9 cellular contexts compared by ENCODE assay signal in genomic region chr22:43883012-43883661, GRCh38. TPM values are rescaled to one million over a fixed set of nuclear protein-coding genes. Genes with fewer than 3 reads are reported as not detected.
DNase-seq lines count a peak whose midpoint lies in the region; ATAC-seq, FAIRE-seq and TF ChIP-seq lines count a peak whose summit lies in the region.
"Had no signal": no experiment of that assay in that cellular context is flagged by ENCODE, and none has a peak within 500 bp of the region (broad histone marks: within the 10 kb centered on the region; RNA-seq: fewer than 3 reads in every experiment).

No MANE protein-coding gene starts in this region.

- POLR2A ChIA-PET in A549 (lab: Yijun Ruan, JAX) = interaction anchor here (0.5 to 1.0 kb wide), 2 partner anchors 63 to 713 kb away, joined by 3 read pairs; no protein-coding TSS in a partner anchor
- POLR2A ChIA-PET in GM10248 (lab: Yijun Ruan, JAX) = interaction anchor here (0.5 to 0.6 kb wide), 3 partner anchors 144 to 1992 kb away, joined by 3 to 4 read pairs (median 3); no protein-coding TSS in a partner anchor
- POLR2A ChIA-PET in HepG2 (lab: Yijun Ruan, JAX) = no interaction called here

- H3K9me3 Mint-ChIP-seq in stimulated activated naive CD8-positive, alpha-beta T cell treated with anti-CD3 and anti-CD28 coated beads, Interleukin-15, amount 100 ng/mL, for 72 hours = no peaks in the 10 kb centered on the region

- no peaks in the 10 kb centered on the region for H4K20me1 ChIP-seq in HepG2 (ENCODE audit: insufficient read depth, low read length)

- H3K4me3 Mint-ChIP-seq in stimulated activated naive CD8-positive, alpha-beta T cell treated with anti-CD3 and anti-CD28 coated beads, Interleukin-15, amount 100 ng/mL, for 72 hours = no peak overlapping the region

- no peaks in the 10 kb centered on the region for H3K79me2 ChIP-seq in HepG2 (ENCODE audit: insufficient read depth, low read length)

- DNase-seq in A549 (ENCODE audit: low read depth in 1 of 2, low spot score in 1 of 2) = peak; percentile 67 to 77
- peak; percentile 86 for DNase-seq in GM10248 (ENCODE audit: extremely low spot score)
- DNase-seq in NCI-H1694 treated with DMSO at 0.1 percent for 48 hours (lab: John Stamatoyannopoulos, UW) = peak; percentile 77
- peak; percentile 33 for DNase-seq in T1000 (lab: John Stamatoyannopoulos, UW)
- DNase-seq in T47D (ENCODE audit: low read depth in 1 of 2, low spot score in 1 of 2) = peak; percentile 74 to 84
- DNase-seq in HepG2 (ENCODE audit: low spot score) = peak; percentile 77
- DNase-seq in stimulated activated naive CD8-positive, alpha-beta T cell treated with anti-CD3 and anti-CD28 coated beads, Interleukin-15, amount 100 ng/mL, for 72 hours = peak; percentile 60 to 62

- no peak overlapping the region for H3K27ac Mint-ChIP-seq in stimulated activated naive CD8-positive, alpha-beta T cell treated with anti-CD3 and anti-CD28 coated beads, Interleukin-15, amount 100 ng/mL, for 72 hours

- H3K9ac ChIP-seq in HepG2 (ENCODE audit: insufficient read depth, low read depth, low read length) = no peak overlapping the region

- no peak overlapping the region for H3K4me2 ChIP-seq in A549
- H3K4me2 ChIP-seq in HepG2 (ENCODE audit: low read depth, low read length) = no peak overlapping the region

- intact Hi-C loops in HepG2 (cut with micrococcal nuclease; ENCODE audit: unreplicated experiment) = loop anchor here (1.0 kb wide), 2 partner anchors 40 to 63 kb away; partner anchors contain the start of gene PNPLA3

- H3K27me3 Mint-ChIP-seq in stimulated activated naive CD8-positive, alpha-beta T cell treated with anti-CD3 and anti-CD28 coated beads, Interleukin-15, amount 100 ng/mL, for 72 hours = peaks cover 66% of the 10 kb centered on the region

- TF ChIP-seq RAD21 in A549 (conservative IDR thresholded peaks at IDR 0.05 in 1 of 2, IDR thresholded peaks at IDR 0.05 in 1 of 2) = peak; percentile 46 to 56; a peak in 4 of 5 replicates
- 0 out of 2 replicates have a peak, but pooled peaks have one; percentile 25 for TF ChIP-seq RAD21 in HepG2 (CRISPR knock-in tag; IDR thresholded peaks at IDR 0.05)

- FAIRE-seq in A549 (lab: Jason Lieb, UNC) (no peak), HepG2 (lab: Jason Lieb, UNC) (peak; percentile 51)
- FAIRE-seq: islet of Langerhans had no signal

- H3K27me3 ChIP-seq in HepG2 (ENCODE audit: control insufficient read depth in 1 of 2, insufficient read depth in 2 of 2, low read length in 2 of 2) = peaks cover 0 to 3% of the 10 kb centered on the region in 2 experiments; a peak in 2 of 5 replicates

- ATAC-seq in A549 (peak; percentile 63 to 89; a peak in 5 of 6 replicates), HepG2 (peak; percentile 89), HG02798 (IDR thresholded peaks at IDR 0.05; ENCODE audit: poor library complexity, unreplicated experiment) (no peak)
- ATAC-seq in stimulated activated naive CD8-positive, alpha-beta T cell treated with anti-CD3 and anti-CD28 coated beads, Interleukin-15, amount 100 ng/mL, for 72 hours = peak; percentile 84

- H3K36me3 ChIP-seq in HepG2 (replicated peaks in 1 of 2; ENCODE audit: control insufficient read depth in 1 of 2, insufficient read depth in 2 of 2, low read length in 2 of 2) = no peaks in the 10 kb centered on the region

- H3K4me1 Mint-ChIP-seq in stimulated activated naive CD8-positive, alpha-beta T cell treated with anti-CD3 and anti-CD28 coated beads, Interleukin-15, amount 100 ng/mL, for 72 hours = no peaks in the 10 kb centered on the region

- 25% methylated on average over 4 of the region's 14 CpGs for WGBS in A549 (ENCODE audit: missing lambda C conversion rate)
- WGBS in HepG2 (ENCODE audit: low lambda C conversion rate) = 0% methylated on average over 5 of the region's 14 CpGs

- H2AFZ ChIP-seq in HepG2 (ENCODE audit: low read length) = no peak overlapping the region

- no TSS peak for BruUV-seq in HepG2 (replicated peaks; lab: Mats Ljungman, UMichigan)

- TF ChIP-seq POLR2A in A549 (IDR thresholded peaks at IDR 0.05; ENCODE audit: low read length) (no peak), HepG2 (IDR thresholded peaks at IDR 0.05; ENCODE audit: insufficient read depth in 1 of 2, low read depth in 2 of 2, low read length in 2 of 2) (no peak)

- CTCF ChIA-PET in A549 (lab: Yijun Ruan, JAX) (interaction anchor here (0.6 to 6.5 kb wide), 24 partner anchors 10 to 742 kb away, joined by 3 to 97 read pairs (median 4); no protein-coding TSS in a partner anchor), GM10248 (lab: Yijun Ruan, JAX) (interaction anchor here (0.6 to 7.0 kb wide), 33 partner anchors 9 to 800 kb away, joined by 3 to 85 read pairs (median 4); partner anchors contain the start of gene SAMM50), HepG2 (lab: Yijun Ruan, JAX; ENCODE audit: low intra/inter-chr PET ratio, low total read pairs) (interaction anchor here (2.0 kb wide), 1 partner anchor 63 kb away, joined by 7 read pairs; no protein-coding TSS in a partner anchor)

- H3K9me3 ChIP-seq in A549 (no peaks in the 10 kb centered on the region), HepG2 (ENCODE audit: low read length) (no peaks in the 10 kb centered on the region)

- H3K27ac ChIP-seq in A549 (no peak overlapping the region), HepG2 (ENCODE audit: extremely low read length, insufficient read depth, low read length) (no peak overlapping the region)

- no peak overlapping the region for H3K4me3 ChIP-seq in A549
- no peak overlapping the region for H3K4me3 ChIP-seq in HepG2 (replicated peaks in 1 of 3; ENCODE audit: insufficient read depth in 1 of 3, low read depth in 2 of 3, low read length in 3 of 3)

- H3K4me1 ChIP-seq in A549 (no peaks in the 10 kb centered on the region), HepG2 (ENCODE audit: insufficient read depth, low read length) (no peaks in the 10 kb centered on the region)

- in situ Hi-C loops in T47D (cut with HindIII; ENCODE audit: low pct_unique_long_range_greater_than_20kb, low sequenced_read_pairs) = no loop called here
- in situ Hi-C loops in HepG2 (cut with HindIII; ENCODE audit: extremely low pct_ligation_motif_present, low pct_unique_long_range_greater_than_20kb) = loop anchor here (25.0 kb wide), 1 partner anchor 754 kb away; no protein-coding TSS in a partner anchor

- peak; percentile 49 for TF ChIP-seq CTCF in A549 (IDR thresholded peaks at IDR 0.05)
- TF ChIP-seq CTCF in GM10248 (IDR thresholded peaks at IDR 0.05; ENCODE audit: control extremely low read depth, extremely low read depth, low read depth, missing control alignments) = peak; percentile 83
- TF ChIP-seq CTCF in HepG2 (CRISPR knock-in tag; IDR thresholded peaks at IDR 0.05) = peak; percentile 89

- TF ChIP-seq EP300 in A549 (IDR thresholded peaks at IDR 0.05) = no peak
- no peak for TF ChIP-seq EP300 in HepG2 (IDR thresholded peaks at IDR 0.05; ENCODE audit: low read depth in 2 of 2, low read length in 2 of 2)
- TF ChIP-seq EP300 in HepG2 (CRISPR knock-in tag; IDR thresholded peaks at IDR 0.05; ENCODE audit: borderline replicate concordance) = no peak

RNA-seq across cellular contexts. Expression of gene PNPLA5, which starts 8.7 kb away (rescaled TPM):
- polyA plus RNA-seq in A549 (2011; rRNA removed) (not detected in 2 replicates), A549 (2017; fragmentation: RNase III; extraction: RNeasy Plus Mini Kit Qiagen cat#74134 plus additional on column Dnase treatment) (not detected in 3 replicates), HepG2 (2011; rRNA removed) (not detected in 2 replicates)
- not detected in 2 replicates for polyA plus RNA-seq in A549 (2012; cell fraction: cytosol; rRNA removed)
- not detected in 2 replicates for polyA plus RNA-seq in A549 (2012; cell fraction: nucleus; rRNA removed)
- not detected in 2 replicates for polyA minus RNA-seq in A549 (2011; rRNA and poly(A)+ RNA removed)
- total RNA-seq in HepG2 (2016; rRNA removed; fragmentation: Illumina TruSeq; extraction: Trizol) = not detected in 2 replicates
- not detected in 2 replicates for total RNA-seq in HepG2 (2016; cell fraction: cytosol; rRNA removed; fragmentation: Illumina TruSeq; extraction: Trizol; ENCODE audit: low read depth)
- not detected in 2 replicates for total RNA-seq in HepG2 (2016; cell fraction: insoluble cytoplasmic fraction; rRNA removed; fragmentation: Illumina TruSeq; extraction: Trizol)
- total RNA-seq in HepG2 (2016; cell fraction: membrane; rRNA removed; fragmentation: Illumina TruSeq; extraction: Trizol) = not detected in 2 replicates
- not detected in 2 replicates for total RNA-seq in HepG2 (2016; cell fraction: nucleus; rRNA removed; fragmentation: Illumina TruSeq; extraction: Trizol)
- polyA plus RNA-seq in HepG2 (2011; cell fraction: cytosol; rRNA removed) = not detected in 2 replicates
- polyA plus RNA-seq in HepG2 (2011; cell fraction: nucleus; rRNA removed) = not detected in 2 replicates
- not detected in 2 replicates for polyA plus RNA-seq in HepG2 (2012)
- not detected in 2 replicates for polyA plus RNA-seq in HepG2 (2016; cell fraction: cytosol; fragmentation: Illumina TruSeq; extraction: Trizol; ENCODE audit: low read depth)
- not detected in 2 replicates for polyA plus RNA-seq in HepG2 (2016; cell fraction: insoluble cytoplasmic fraction; fragmentation: Illumina TruSeq; extraction: Trizol; ENCODE audit: low read depth)
- polyA plus RNA-seq in HepG2 (2016; cell fraction: membrane; fragmentation: Illumina TruSeq; extraction: Trizol; ENCODE audit: low read depth) = not detected in 2 replicates
- polyA plus RNA-seq in HepG2 (2016; cell fraction: nucleus; fragmentation: Illumina TruSeq; extraction: Trizol; ENCODE audit: insufficient read depth, low read depth) = not detected in 2 replicates
- polyA minus RNA-seq in HepG2 (2011; rRNA and poly(A)+ RNA removed; ENCODE audit: low replicate concordance) = not detected in 2 replicates
- not detected in 2 replicates for polyA minus RNA-seq in HepG2 (2011; cell fraction: cytosol; rRNA and poly(A)+ RNA removed)
- not detected in 2 replicates for polyA minus RNA-seq in HepG2 (2011; cell fraction: nucleus; rRNA and poly(A)+ RNA removed)

RNA-seq across cellular contexts. Expression of gene SULT4A1, which starts 20.8 kb away (rescaled TPM):
- not detected in 2 replicates for polyA plus RNA-seq in A549 (2011; rRNA removed)
- polyA plus RNA-seq in A549 (2012; cell fraction: cytosol; rRNA removed) = not detected in 2 replicates
- not detected in 2 replicates for polyA plus RNA-seq in A549 (2012; cell fraction: nucleus; rRNA removed)
- not detected in 3 replicates for polyA plus RNA-seq in A549 (2017; fragmentation: RNase III; extraction: RNeasy Plus Mini Kit Qiagen cat#74134 plus additional on column Dnase treatment)
- not detected in 2 replicates for polyA minus RNA-seq in A549 (2011; rRNA and poly(A)+ RNA removed)
- total RNA-seq in HepG2 (2016; rRNA removed; fragmentation: Illumina TruSeq; extraction: Trizol) = not detected in 2 replicates
- not detected in 2 replicates for total RNA-seq in HepG2 (2016; cell fraction: cytosol; rRNA removed; fragmentation: Illumina TruSeq; extraction: Trizol; ENCODE audit: low read depth)
- total RNA-seq in HepG2 (2016; cell fraction: insoluble cytoplasmic fraction; rRNA removed; fragmentation: Illumina TruSeq; extraction: Trizol) = not detected in 2 replicates
- not detected in 2 replicates for total RNA-seq in HepG2 (2016; cell fraction: membrane; rRNA removed; fragmentation: Illumina TruSeq; extraction: Trizol)
- not detected in 2 replicates for total RNA-seq in HepG2 (2016; cell fraction: nucleus; rRNA removed; fragmentation: Illumina TruSeq; extraction: Trizol)
- polyA plus RNA-seq in HepG2 (2011; rRNA removed) = not detected in 2 replicates
- polyA plus RNA-seq in HepG2 (2011; cell fraction: cytosol; rRNA removed) = not detected in 2 replicates
- not detected in 2 replicates for polyA plus RNA-seq in HepG2 (2011; cell fraction: nucleus; rRNA removed)
- polyA plus RNA-seq in HepG2 (2012) = not detected in 2 replicates
- polyA plus RNA-seq in HepG2 (2016; cell fraction: cytosol; fragmentation: Illumina TruSeq; extraction: Trizol; ENCODE audit: low read depth) = not detected in 2 replicates
- not detected in 2 replicates for polyA plus RNA-seq in HepG2 (2016; cell fraction: insoluble cytoplasmic fraction; fragmentation: Illumina TruSeq; extraction: Trizol; ENCODE audit: low read depth)
- polyA plus RNA-seq in HepG2 (2016; cell fraction: membrane; fragmentation: Illumina TruSeq; extraction: Trizol; ENCODE audit: low read depth) = not detected in 2 replicates
- polyA plus RNA-seq in HepG2 (2016; cell fraction: nucleus; fragmentation: Illumina TruSeq; extraction: Trizol; ENCODE audit: insufficient read depth, low read depth) = not detected in 2 replicates
- not detected in 2 replicates for polyA minus RNA-seq in HepG2 (2011; rRNA and poly(A)+ RNA removed; ENCODE audit: low replicate concordance)
- polyA minus RNA-seq in HepG2 (2011; cell fraction: cytosol; rRNA and poly(A)+ RNA removed) = not detected in 2 replicates
- not detected in 2 replicates for polyA minus RNA-seq in HepG2 (2011; cell fraction: nucleus; rRNA and poly(A)+ RNA removed)

RNA-seq across cellular contexts. Expression of gene PNPLA3, which starts 40.5 kb away (rescaled TPM):
- polyA plus RNA-seq in A549 (2011; rRNA removed) (1.3 TPM in 2 replicates), A549 (2017; fragmentation: RNase III; extraction: RNeasy Plus Mini Kit Qiagen cat#74134 plus additional on column Dnase treatment) (1.00 to 1.8 TPM (median 1.3 TPM) in 3 replicates), HepG2 (2011; rRNA removed) (19.8 and 24.1 TPM in 2 replicates)
- polyA plus RNA-seq in A549 (2012; cell fraction: cytosol; rRNA removed) = 0.99 and 1.2 TPM in 2 replicates
- 2.2 and 2.3 TPM in 2 replicates for polyA plus RNA-seq in A549 (2012; cell fraction: nucleus; rRNA removed)
- polyA minus RNA-seq in A549 (2011; rRNA and poly(A)+ RNA removed) = 1.2 and 1.6 TPM in 2 replicates
- 13.7 and 16.9 TPM in 2 replicates for total RNA-seq in HepG2 (2016; rRNA removed; fragmentation: Illumina TruSeq; extraction: Trizol)
- 4.8 and 8.4 TPM in 2 replicates for total RNA-seq in HepG2 (2016; cell fraction: cytosol; rRNA removed; fragmentation: Illumina TruSeq; extraction: Trizol; ENCODE audit: low read depth)
- 10.7 and 17.4 TPM in 2 replicates for total RNA-seq in HepG2 (2016; cell fraction: insoluble cytoplasmic fraction; rRNA removed; fragmentation: Illumina TruSeq; extraction: Trizol)
- total RNA-seq in HepG2 (2016; cell fraction: membrane; rRNA removed; fragmentation: Illumina TruSeq; extraction: Trizol) = 4.8 and 6.1 TPM in 2 replicates
- 21.0 and 22.1 TPM in 2 replicates for total RNA-seq in HepG2 (2016; cell fraction: nucleus; rRNA removed; fragmentation: Illumina TruSeq; extraction: Trizol)
- polyA plus RNA-seq in HepG2 (2011; cell fraction: cytosol; rRNA removed) = 9.1 and 9.8 TPM in 2 replicates
- polyA plus RNA-seq in HepG2 (2011; cell fraction: nucleus; rRNA removed) = 53.2 and 70.9 TPM in 2 replicates
- 13.9 and 14.4 TPM in 2 replicates for polyA plus RNA-seq in HepG2 (2012)
- polyA plus RNA-seq in HepG2 (2016; cell fraction: cytosol; fragmentation: Illumina TruSeq; extraction: Trizol; ENCODE audit: low read depth) = 0.89 and 0.97 TPM in 2 replicates
- 7.2 and 8.6 TPM in 2 replicates for polyA plus RNA-seq in HepG2 (2016; cell fraction: insoluble cytoplasmic fraction; fragmentation: Illumina TruSeq; extraction: Trizol; ENCODE audit: low read depth)
- 1.2 and 1.4 TPM in 2 replicates for polyA plus RNA-seq in HepG2 (2016; cell fraction: membrane; fragmentation: Illumina TruSeq; extraction: Trizol; ENCODE audit: low read depth)
- 32.5 and 34.1 TPM in 2 replicates for polyA plus RNA-seq in HepG2 (2016; cell fraction: nucleus; fragmentation: Illumina TruSeq; extraction: Trizol; ENCODE audit: insufficient read depth, low read depth)
- polyA minus RNA-seq in HepG2 (2011; rRNA and poly(A)+ RNA removed; ENCODE audit: low replicate concordance) = 7.9 and 27.4 TPM in 2 replicates
- polyA minus RNA-seq in HepG2 (2011; cell fraction: cytosol; rRNA and poly(A)+ RNA removed) = 7.7 and 11.8 TPM in 2 replicates
- polyA minus RNA-seq in HepG2 (2011; cell fraction: nucleus; rRNA and poly(A)+ RNA removed) = 28.2 and 46.9 TPM in 2 replicates

Comparison
In these comparisons a context has a peak if more than half of its experiments do, and no peak if none do; other contexts are left out.
1. DNase-seq: peak in every context shown above with its lines; median percentile 86 in GM10248; 79 in T47D; 77 in NCI-H1694 treated with DMSO at 0.1 percent for 48 hours; 77 in HepG2; 72 in A549; 61 in stimulated activated naive CD8-positive, alpha-beta T cell treated with anti-CD3 and anti-CD28 coated beads, Interleukin-15, amount 100 ng/mL, for 72 hours; 33 in T1000.
2. Of the 38 proteins assayed by ChIP-seq in both HepG2 and A549: peak only in HepG2: FOSL2 and SMC3; only in A549: none; in both: CTCF and RAD21; in neither: 34.